Comparison of ENCODE assay signal across 11 cellular contexts in genomic region chr13:31945202-31945978, GRCh38.
DNase-seq lines count a peak whose midpoint lies in the region; ATAC-seq and TF ChIP-seq lines count a peak whose summit lies in the region.
"Had no signal": no experiment of that assay in that cellular context is flagged by ENCODE, and none has a peak within 500 bp of the region (broad histone marks: within the 10 kb centered on the region; RNA-seq: fewer than 3 reads in every experiment).

No MANE protein-coding gene starts in this region.

- H3K4me3 Mint-ChIP-seq in neural progenitor cell: no peak overlapping the region
- H3K4me3 Mint-ChIP-seq in stimulated activated memory B cell treated with anti-CD40 and anti-IgM and Interleukin-4, amounts not matched to agents 10 μg/mL and 1 μg/mL and 100 μg/mL, for 72 hours: no peak overlapping the region
- H3K4me3 Mint-ChIP-seq in activated naive CD4-positive, alpha-beta T cell treated with anti-CD3 and anti-CD28 coated beads for 36 hours: no peak overlapping the region
- H3K4me3 Mint-ChIP-seq: B cell; T-helper 1 cell treated with Interleukin-12 subunit alpha and Interleukin-12 subunit beta and Interleukin-4 antibody, amounts not matched to agents 30 μg/mL and 1 μg/mL, for 36 hours had no signal

- H3K27me3 ChIP-seq in neural progenitor cell: no peaks in the 10 kb centered on the region
- H3K27me3 ChIP-seq: neutrophil had no signal

- H2AFZ ChIP-seq in neural progenitor cell (replicated peaks): no peak overlapping the region

- CTCF ChIA-PET in activated naive CD4-positive, alpha-beta T cell treated with anti-CD3 and anti-CD28 coated beads for 36 hours (lab: Charles Lee): interaction anchor here (0.6 kb wide), 1 partner anchor 968 kb away, joined by 3 read pairs; no protein-coding TSS in a partner anchor

- no peaks in the 10 kb centered on the region for H3F3A ChIP-seq in neural progenitor cell (ENCODE audit: low read depth)

- DNase-seq in SKM-1 treated with dmso at 0.1 percent for 144 hours (lab: John Stamatoyannopoulos, UW; ENCODE audit: unreplicated experiment) (peak; percentile 20), SKM-1 (lab: John Stamatoyannopoulos, UW; ENCODE audit: unreplicated experiment) (no peak), NCI-H748 treated with DMSO at 0.1 percent for 48 hours (lab: John Stamatoyannopoulos, UW) (peak; percentile 99), epithelial cell of esophagus (ENCODE audit: low read depth) (peak; percentile 85), neural progenitor cell (ENCODE audit: low spot score) (peak; percentile 41), putamen (ENCODE audit: low spot score) (no peak)
- no peak for DNase-seq in activated naive CD4-positive, alpha-beta T cell treated with anti-CD3 and anti-CD28 coated beads for 36 hours

- H3K27me3 Mint-ChIP-seq in neural progenitor cell (ENCODE audit: insufficient read depth, low read depth): peaks cover 3% of the 10 kb centered on the region
- H3K27me3 Mint-ChIP-seq in stimulated activated memory B cell treated with anti-CD40 and anti-IgM and Interleukin-4, amounts not matched to agents 10 μg/mL and 1 μg/mL and 100 μg/mL, for 72 hours: no peaks in the 10 kb centered on the region
- no peaks in the 10 kb centered on the region for H3K27me3 Mint-ChIP-seq in activated naive CD4-positive, alpha-beta T cell treated with anti-CD3 and anti-CD28 coated beads for 36 hours (ENCODE audit: low read depth)
- H3K27me3 Mint-ChIP-seq: B cell had no signal

- no peaks in the 10 kb centered on the region for H3K9me3 Mint-ChIP-seq in neural progenitor cell
- H3K9me3 Mint-ChIP-seq in stimulated activated memory B cell treated with anti-CD40 and anti-IgM and Interleukin-4, amounts not matched to agents 10 μg/mL and 1 μg/mL and 100 μg/mL, for 72 hours: no peaks in the 10 kb centered on the region
- no peaks in the 10 kb centered on the region for H3K9me3 Mint-ChIP-seq in activated naive CD4-positive, alpha-beta T cell treated with anti-CD3 and anti-CD28 coated beads for 36 hours
- H3K9me3 Mint-ChIP-seq: T-helper 1 cell treated with Interleukin-12 subunit alpha and Interleukin-12 subunit beta and Interleukin-4 antibody, amounts not matched to agents 30 μg/mL and 1 μg/mL, for 36 hours had no signal

- H3K79me2 ChIP-seq in neural progenitor cell (ENCODE audit: low read depth): no peaks in the 10 kb centered on the region

- no peaks in the 10 kb centered on the region for H4K20me1 ChIP-seq in neural progenitor cell (ENCODE audit: low read depth)

- no peaks in the 10 kb centered on the region for H3K36me3 ChIP-seq in neural progenitor cell
- H3K36me3 ChIP-seq: neutrophil had no signal

- TF ChIP-seq CTCF in epithelial cell of esophagus (IDR thresholded peaks at IDR 0.05; ENCODE audit: insufficient read depth, low read depth, low read length, missing control alignments) (no peak), neural progenitor cell (IDR thresholded peaks at IDR 0.05) (no peak)

- H3K36me3 Mint-ChIP-seq in neural progenitor cell: no peaks in the 10 kb centered on the region
- no peaks in the 10 kb centered on the region for H3K36me3 Mint-ChIP-seq in stimulated activated memory B cell treated with anti-CD40 and anti-IgM and Interleukin-4, amounts not matched to agents 10 μg/mL and 1 μg/mL and 100 μg/mL, for 72 hours
- H3K36me3 Mint-ChIP-seq in activated naive CD4-positive, alpha-beta T cell treated with anti-CD3 and anti-CD28 coated beads for 36 hours (ENCODE audit: low read depth): no peaks in the 10 kb centered on the region

- no peak overlapping the region for H3K9ac ChIP-seq in neural progenitor cell

- H3K4me1 ChIP-seq in neural progenitor cell: no peaks in the 10 kb centered on the region

- no peaks in the 10 kb centered on the region for H3K9me3 ChIP-seq in neural progenitor cell (ENCODE audit: low read depth)
- H3K9me3 ChIP-seq: neutrophil had no signal

- H3K27ac Mint-ChIP-seq in neural progenitor cell: no peak overlapping the region
- no peak overlapping the region for H3K27ac Mint-ChIP-seq in stimulated activated memory B cell treated with anti-CD40 and anti-IgM and Interleukin-4, amounts not matched to agents 10 μg/mL and 1 μg/mL and 100 μg/mL, for 72 hours
- no peak overlapping the region for H3K27ac Mint-ChIP-seq in activated naive CD4-positive, alpha-beta T cell treated with anti-CD3 and anti-CD28 coated beads for 36 hours
- H3K27ac Mint-ChIP-seq: B cell; T-helper 1 cell treated with Interleukin-12 subunit alpha and Interleukin-12 subunit beta and Interleukin-4 antibody, amounts not matched to agents 30 μg/mL and 1 μg/mL, for 36 hours had no signal

- intact Hi-C loops in activated naive CD4-positive, alpha-beta T cell treated with anti-CD3 and anti-CD28 coated beads for 36 hours (cut with micrococcal nuclease): no loop called here

- no peak overlapping the region for H3K4me2 ChIP-seq in neural progenitor cell

- H3K4me1 Mint-ChIP-seq in neural progenitor cell: peaks cover 11% of the 10 kb centered on the region
- peaks cover 7% of the 10 kb centered on the region for H3K4me1 Mint-ChIP-seq in stimulated activated memory B cell treated with anti-CD40 and anti-IgM and Interleukin-4, amounts not matched to agents 10 μg/mL and 1 μg/mL and 100 μg/mL, for 72 hours
- no peaks in the 10 kb centered on the region for H3K4me1 Mint-ChIP-seq in activated naive CD4-positive, alpha-beta T cell treated with anti-CD3 and anti-CD28 coated beads for 36 hours (ENCODE audit: low read depth)

- ATAC-seq in stimulated activated memory B cell treated with anti-CD40 and anti-IgM and Interleukin-4, amounts not matched to agents 10 μg/mL and 1 μg/mL and 100 μg/mL, for 72 hours: no peak

- no peak overlapping the region for H3K27ac ChIP-seq in neural progenitor cell
- H3K27ac ChIP-seq: neutrophil had no signal

- no peak overlapping the region for H3K4me3 ChIP-seq in epithelial cell of esophagus (ENCODE audit: low read length)
- H3K4me3 ChIP-seq in neural progenitor cell: no peak overlapping the region

Comparison
In these comparisons a context has a peak if more than half of its experiments do, and no peak if none do; other contexts are left out.
1. DNase-seq: peak in SKM-1 treated with dmso at 0.1 percent for 144 hours (single experiment), NCI-H748 treated with DMSO at 0.1 percent for 48 hours (single experiment), epithelial cell of esophagus (single experiment) and neural progenitor cell (single experiment); none in SKM-1 (single experiment), putamen (single experiment) and activated naive CD4-positive, alpha-beta T cell treated with anti-CD3 and anti-CD28 coated beads for 36 hours (single experiment).